8 cellular contexts compared by ENCODE assay signal in the genomic region with DNA sequence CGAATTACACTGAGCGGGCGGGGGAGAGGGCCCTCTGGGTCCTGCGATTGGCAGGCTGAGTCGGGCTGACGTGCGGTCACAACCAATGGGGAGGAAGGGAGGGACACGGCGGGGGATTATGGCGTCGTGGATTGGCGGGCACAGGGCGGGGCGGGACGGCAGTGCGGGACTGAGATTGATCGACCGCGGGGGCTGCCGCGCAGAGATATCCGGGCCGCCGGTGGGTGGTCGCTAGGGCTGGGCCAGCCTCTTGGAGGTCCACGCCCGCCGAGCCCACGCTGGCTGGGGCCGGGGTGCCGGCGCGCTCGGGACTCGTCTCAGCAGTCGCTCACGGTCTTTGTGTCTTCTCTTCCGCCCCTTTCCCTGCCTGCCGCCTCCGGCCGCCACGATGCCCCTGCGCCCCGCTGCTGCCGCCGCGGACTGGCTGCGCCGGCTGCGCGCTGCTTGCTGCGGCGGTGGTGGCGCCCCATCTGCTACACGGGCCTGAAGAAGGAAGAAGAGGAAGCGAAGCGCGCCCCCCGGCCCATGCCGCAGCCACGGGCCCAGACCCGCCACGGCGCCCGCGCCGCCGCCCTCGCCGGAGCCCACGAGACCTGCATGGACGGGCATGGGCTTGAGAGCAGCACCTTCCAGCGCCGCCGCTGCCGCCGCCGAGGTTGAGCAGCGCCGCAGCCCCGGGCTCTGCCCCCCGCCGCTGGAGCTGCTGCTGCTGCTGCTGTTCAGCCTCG. TPM values are rescaled to one million over a fixed set of nuclear protein-coding genes. Genes with fewer than 3 reads are reported as not detected.
DNase-seq lines count a peak whose midpoint lies in the region; ATAC-seq, FAIRE-seq and TF ChIP-seq lines count a peak whose summit lies in the region.

RGMB (plus strand) TSS at position 200 of the 728 bp plus-strand sequence; CDS start at position 608, 408 bp downstream.

- peaks cover 57% of the 10 kb centered on the region for H3K4me1 Mint-ChIP-seq in activated T-cell treated with anti-CD3 and anti-CD28 coated beads, Interleukin-2, amount 50 U/mL, for 4 hours (ENCODE audit: low read depth)

- peak within 1 kb of the TSS; percentile 63 for H3K4me3 ChIP-seq in OCI-LY1 (ENCODE audit: low read depth, low read length, poor library complexity, severe bottlenecking)
- peak within 1 kb of the TSS; percentile 85 to 91 for H3K4me3 ChIP-seq in mucosa of rectum (ENCODE audit: low read length in 2 of 2)

- no peaks in the 10 kb centered on the region for H3K9me2 ChIP-seq in OCI-LY1 (ENCODE audit: low read depth, low read length)

- no peak for TF ChIP-seq POLR2A in erythroblast (IDR thresholded peaks at IDR 0.05; ENCODE audit: low read length)

- H3F3A ChIP-seq in OCI-LY1 (ENCODE audit: insufficient read depth, low read length): no peaks in the 10 kb centered on the region

- H3K36me3 Mint-ChIP-seq in activated T-cell treated with anti-CD3 and anti-CD28 coated beads, Interleukin-2, amount 50 U/mL, for 4 hours (ENCODE audit: insufficient read depth): no peaks in the 10 kb centered on the region

- H3K4me1 ChIP-seq in OCI-LY1 (ENCODE audit: insufficient read depth, low read length, severe bottlenecking) (peaks cover 35% of the 10 kb centered on the region), mucosa of rectum (ENCODE audit: control insufficient read depth in 2 of 2, insufficient read depth in 2 of 2, low read length in 2 of 2) (peaks cover 26 to 28% of the 10 kb centered on the region in 2 donors)

- ATAC-seq in GM21367 (IDR thresholded peaks at IDR 0.05; ENCODE audit: unreplicated experiment): peak; percentile 80
- peak; percentile 91 for ATAC-seq in activated T-cell treated with anti-CD3 and anti-CD28 coated beads, Interleukin-2, amount 50 U/mL, for 4 hours

- H3K4me2 ChIP-seq in OCI-LY1 (ENCODE audit: low read length): peak within 1 kb of the TSS; percentile 67

- peak; percentile 49 for DNase-seq in CMK (ENCODE audit: low read depth)
- DNase-seq in HTR-8/SVneo (ENCODE audit: insufficient read length, low spot score): peak; percentile 94
- peak; percentile 86 for DNase-seq in activated T-cell treated with anti-CD3 and anti-CD28 coated beads, Interleukin-2, amount 50 U/mL, for 4 hours
- DNase-seq in erythroblast (lab: John Stamatoyannopoulos, UW): peak; percentile 50 to 58
- DNase-seq in stimulated activated CD8-positive, alpha-beta memory T cell treated with anti-CD3 and anti-CD28 coated beads, Interleukin-4, amount 100 ng/mL, for 4 hours (ENCODE audit: low read depth in 2 of 2, low spot score in 1 of 2): peak; percentile 71 to 75

- no peaks in the 10 kb centered on the region for H3K9me3 Mint-ChIP-seq in activated T-cell treated with anti-CD3 and anti-CD28 coated beads, Interleukin-2, amount 50 U/mL, for 4 hours

- H3K9me3 ChIP-seq in OCI-LY1 (ENCODE audit: low read length) (no peaks in the 10 kb centered on the region), mucosa of rectum (ENCODE audit: control insufficient read depth in 2 of 2, low read length in 2 of 2) (no peaks in the 10 kb centered on the region)

- H3K36me3 ChIP-seq in OCI-LY1 (ENCODE audit: insufficient read depth, low read length) (no peaks in the 10 kb centered on the region), mucosa of rectum (ENCODE audit: control insufficient read depth in 2 of 2, insufficient read depth in 2 of 2, low read length in 2 of 2) (no peaks in the 10 kb centered on the region)

- H3K4me3 Mint-ChIP-seq in activated T-cell treated with anti-CD3 and anti-CD28 coated beads, Interleukin-2, amount 50 U/mL, for 4 hours: peak within 1 kb of the TSS; percentile 97

- no peaks in the 10 kb centered on the region for H4K20me1 ChIP-seq in OCI-LY1 (ENCODE audit: insufficient read depth, low read length)

- no peak for TF ChIP-seq CTCF in OCI-LY1 (IDR thresholded peaks at IDR 0.05; ENCODE audit: low read length)

- H3K27ac ChIP-seq in OCI-LY1 (ENCODE audit: low read depth, low read length, poor library complexity, severe bottlenecking): no peak within 1 kb of the TSS
- H3K27ac ChIP-seq in mucosa of rectum (ENCODE audit: low read depth in 2 of 2, low read length in 2 of 2): peak within 1 kb of the TSS; percentile 83 to 91

- H3K27me3 ChIP-seq in OCI-LY1 (ENCODE audit: insufficient read depth, low read length) (no peaks in the 10 kb centered on the region), mucosa of rectum (ENCODE audit: control insufficient read depth in 2 of 2, insufficient read depth in 2 of 2, low read length in 2 of 2) (peaks cover 0 to 5% of the 10 kb centered on the region in 2 donors)

- FAIRE-seq in HTR-8/SVneo (lab: Jason Lieb, UNC): peak; percentile 92

- peaks cover 13% of the 10 kb centered on the region for H3K27me3 Mint-ChIP-seq in activated T-cell treated with anti-CD3 and anti-CD28 coated beads, Interleukin-2, amount 50 U/mL, for 4 hours (ENCODE audit: low read depth)

- peak within 1 kb of the TSS; percentile 9; the same call in 1 of the 2 replicates for H3K9ac ChIP-seq in OCI-LY1 (ENCODE audit: low read length)
- peak within 1 kb of the TSS; percentile 77 to 82 for H3K9ac ChIP-seq in mucosa of rectum (ENCODE audit: low read depth in 1 of 2, low read length in 2 of 2)

- no peak within 1 kb of the TSS for H2AFZ ChIP-seq in OCI-LY1 (ENCODE audit: low read length)

- H3K79me2 ChIP-seq in OCI-LY1 (ENCODE audit: insufficient read depth, low read length): no peaks in the 10 kb centered on the region

RNA-seq across cellular contexts. Expression of gene RGMB, which starts in this region (rescaled TPM):
- total RNA-seq in activated T-cell treated with anti-CD3 and anti-CD28 coated beads, Interleukin-2, amount 50 U/mL, for 4 hours: 1 to 10 TPM; 2.5 to 3.8 (median 3.6) TPM
